In genomic region chr9:21810881-21811280, GRCh38 we compare ENCODE assay signal across 19 cellular contexts. TPM values are rescaled to one million over a fixed set of nuclear protein-coding genes. Genes with fewer than 3 reads are reported as not detected.
DNase-seq lines count a peak whose midpoint lies in the region; TF ChIP-seq lines count a peak whose summit lies in the region.
"Had no signal": no experiment of that assay in that cellular context is flagged by ENCODE, and none has a peak within 500 bp of the region (broad histone marks: within the 10 kb centered on the region; RNA-seq: fewer than 3 reads in every experiment).

No MANE protein-coding gene starts in this region.

- intact Hi-C loops in esophagus squamous epithelium (cut with DNase I), result loop anchor here (10.0 kb wide), 3 partner anchors 184 to 424 kb away; partner anchors contain the start of genes CDKN2A and CDKN2B-AS1

- no peak overlapping the region for H3K4me3 ChIP-seq in esophagus squamous epithelium
- H3K4me3 ChIP-seq: ascending aorta; BLaER1 treated with 17β-estradiol and CSF1 and Interleukin-3, amounts not matched to agents 10 nM and 100 nM; colonic mucosa had no signal

- TF ChIP-seq CTCF in HFFc6 (IDR thresholded peaks at IDR 0.05) (no peak), esophagus squamous epithelium (IDR thresholded peaks at IDR 0.05) (no peak)

- peak overlapping the region in 3 of 4 donors; percentile 6 to 62 (median 24) for H3K27ac ChIP-seq in esophagus squamous epithelium
- H3K27ac ChIP-seq: ascending aorta, colonic mucosa had no signal

- no peaks in the 10 kb centered on the region for H3K27me3 ChIP-seq in esophagus squamous epithelium
- H3K27me3 ChIP-seq: ascending aorta; BLaER1 treated with 17β-estradiol and CSF1 and Interleukin-3, amounts not matched to agents 10 nM and 100 nM; colonic mucosa had no signal

- H3K9me3 Mint-ChIP-seq in HFFc6, result no peaks in the 10 kb centered on the region
- H3K9me3 Mint-ChIP-seq: activated CD4-positive, alpha-beta T cell treated with anti-CD3 and anti-CD28 coated beads, Interleukin-2, amount 10 ng/mL, durations not matched to agents 24 days and 14 days had no signal

- H3K4me1 ChIP-seq in esophagus squamous epithelium, result peaks cover 0 to 84% (median 15%) of the 10 kb centered on the region in 3 donors
- H3K4me1 ChIP-seq: colonic mucosa had no signal

- DNase-seq in DMS 273 (lab: John Stamatoyannopoulos, UW; ENCODE audit: unreplicated experiment), result peak; percentile 75
- no peak for DNase-seq in DMS 273 treated with DMSO at 0.1 percent for 48 hours (lab: John Stamatoyannopoulos, UW)
- DNase-seq in HFFc6, result no peak
- DNase-seq in esophagus squamous epithelium (lab: John Stamatoyannopoulos, UW), result no peak
- peak; percentile 10 for DNase-seq in putamen (ENCODE audit: low spot score)
- no peak for DNase-seq in erythroblast (lab: John Stamatoyannopoulos, UW)
- no peak for DNase-seq in NCI-H2196 treated with DMSO at 0.1 percent for 48 hours (lab: John Stamatoyannopoulos, UW; ENCODE audit: unreplicated experiment)
- DNase-seq in NCI-H82 (lab: John Stamatoyannopoulos, UW), result no peak
- DNase-seq: activated CD4-positive, alpha-beta T cell treated with anti-CD3 and anti-CD28 coated beads, Interleukin-2, amount 10 ng/mL, durations not matched to agents 24 days and 14 days; activated CD8-positive, alpha-beta memory T cell treated with anti-CD3 and anti-CD28 coated beads, Interleukin-2, amount 50 U/mL, for 4 hours; colonic mucosa; KBM-7; NCI-H1092; NCI-H2171; NCI-H748 treated with DMSO at 0.1 percent for 48 hours; RPMI8226; stimulated activated CD4-positive, alpha-beta T cell treated with anti-CD3 and anti-CD28 coated beads, Interleukin-2, amount 100 ng/mL, for 24 hours had no signal

- TF ChIP-seq POLR2A in esophagus squamous epithelium (IDR thresholded peaks at IDR 0.05) (no peak), erythroblast (IDR thresholded peaks at IDR 0.05; ENCODE audit: low read length) (no peak)

- H3K4me1 Mint-ChIP-seq in HFFc6 (ENCODE audit: low read depth), result peaks cover 83% of the 10 kb centered on the region

- WGBS in esophagus squamous epithelium, 2 donors, result 29 to 39% methylated on average over 3 to 5 of the region's 6 CpGs

- peaks cover 13% of the 10 kb centered on the region for H3K36me3 Mint-ChIP-seq in HFFc6 (ENCODE audit: low read depth)

- H3K4me3 Mint-ChIP-seq in HFFc6, result no peak overlapping the region
- H3K4me3 Mint-ChIP-seq: activated CD4-positive, alpha-beta T cell treated with anti-CD3 and anti-CD28 coated beads, Interleukin-2, amount 10 ng/mL, durations not matched to agents 24 days and 14 days had no signal

- peaks cover 0 to 47% (median 0%) of the 10 kb centered on the region in 3 donors for H3K36me3 ChIP-seq in esophagus squamous epithelium
- H3K36me3 ChIP-seq: colonic mucosa had no signal

- no peaks in the 10 kb centered on the region; the same call in 1 of the 2 replicates for H3K27me3 Mint-ChIP-seq in HFFc6 (ENCODE audit: insufficient read depth)
- H3K27me3 Mint-ChIP-seq: activated CD4-positive, alpha-beta T cell treated with anti-CD3 and anti-CD28 coated beads, Interleukin-2, amount 10 ng/mL, durations not matched to agents 24 days and 14 days had no signal

- peak overlapping the region; percentile 80 for H3K27ac Mint-ChIP-seq in HFFc6

- H3K9me3 ChIP-seq in esophagus squamous epithelium, result no peaks in the 10 kb centered on the region
- H3K9me3 ChIP-seq: ascending aorta, colonic mucosa had no signal

RNA-seq across cellular contexts. Expression of gene MTAP, which starts 8.4 kb away (rescaled TPM):
- total RNA-seq in HFFc6 (2021; fragmentation: NEBNext Ultra II Directional; extraction: Animal tissue kit (Norgen Biotek cat#: 25700)), result 10 to 100 TPM; 40.7 to 65.2 (median 52.0) TPM
- 10 to 100 TPM; 16.1 to 37.4 (median 27.6) TPM for total RNA-seq in esophagus squamous epithelium

Comparison
In these comparisons a context has a peak if more than half of its experiments do, and no peak if none do; other contexts are left out.
1. DNase-seq: peak in DMS 273 (single experiment) and putamen (single experiment); none in DMS 273 treated with DMSO at 0.1 percent for 48 hours (single experiment), HFFc6 (single experiment), esophagus squamous epithelium (single experiment), erythroblast (0 of 2), NCI-H2196 treated with DMSO at 0.1 percent for 48 hours (single experiment) and NCI-H82 (single experiment).